Comparison of ENCODE assay signal across 11 cellular contexts in the genomic region with DNA sequence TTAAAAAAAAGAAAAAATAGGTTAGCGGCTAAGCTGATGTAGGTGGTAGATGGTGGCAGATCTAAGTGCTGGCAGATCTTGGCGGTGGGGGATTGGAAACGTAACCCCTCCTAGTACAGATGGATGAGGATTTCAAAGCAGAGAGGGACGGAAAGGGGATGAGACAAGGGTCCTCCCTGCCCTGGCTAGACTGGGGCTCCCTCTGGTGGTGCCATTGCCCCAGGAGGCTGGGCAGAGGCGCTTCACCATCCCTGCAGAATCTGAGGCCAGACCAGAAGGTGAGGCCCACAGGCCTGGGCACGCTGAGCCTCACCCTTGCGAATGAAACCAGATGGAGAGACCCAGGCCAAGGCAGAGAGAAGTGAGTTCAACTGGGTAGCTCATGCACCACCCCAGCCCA. TPM values are rescaled to one million over a fixed set of nuclear protein-coding genes. Genes with fewer than 3 reads are reported as not detected.
DNase-seq lines count a peak whose midpoint lies in the region; ATAC-seq and TF ChIP-seq lines count a peak whose summit lies in the region.
"Had no signal": no experiment of that assay in that cellular context is flagged by ENCODE, and none has a peak within 500 bp of the region (broad histone marks: within the 10 kb centered on the region; RNA-seq: fewer than 3 reads in every experiment).

No MANE protein-coding gene starts in this region.

- intact Hi-C loops in PC-9 (cut with micrococcal nuclease; ENCODE audit: unreplicated experiment): no loop called here

- H3K4me3 ChIP-seq in PC-9 (no peak overlapping the region), fibroblast of villous mesenchyme (ENCODE audit: low read depth, low read length) (no peak overlapping the region)
- H3K4me3 ChIP-seq: gastrocnemius medialis had no signal

- no peaks in the 10 kb centered on the region for H3K9me2 ChIP-seq in PC-9 (ENCODE audit: insufficient read depth)

- CTCF ChIA-PET in PC-9 (lab: Charles Lee): no interaction called here

- BruUV-seq in PC-9 (replicated peaks; lab: Mats Ljungman, UMichigan): no TSS peak

- no peaks in the 10 kb centered on the region; the same call in none of the 2 replicates for H3K36me3 ChIP-seq in PC-9 (ENCODE audit: low read depth)
- H3K36me3 ChIP-seq: gastrocnemius medialis had no signal

- TF ChIP-seq CTCF in AG09319 (IDR thresholded peaks at IDR 0.05; ENCODE audit: low read depth, low read length) (peak; percentile 45), GM10266 (IDR thresholded peaks at IDR 0.05; ENCODE audit: control insufficient read depth, insufficient read depth, low read depth, missing control alignments) (peak; percentile 50), PC-9 (conservative IDR thresholded peaks at IDR 0.05) (peak; percentile 57), fibroblast of villous mesenchyme (IDR thresholded peaks at IDR 0.05; ENCODE audit: insufficient read depth, low read depth, low read length) (peak; percentile 62)

- H3F3A ChIP-seq in PC-9 (ENCODE audit: insufficient read depth, low read depth): peaks cover 9% of the 10 kb centered on the region; the same call in 1 of the 2 replicates

- 0 out of 2 replicates have a peak, but pooled peaks cover 3% of the 10 kb centered on the region for H3K4me1 ChIP-seq in PC-9 (replicated peaks; ENCODE audit: insufficient read depth)

- H4K20me1 ChIP-seq in PC-9 (ENCODE audit: insufficient read depth): no peaks in the 10 kb centered on the region

- H3K27me3 ChIP-seq in PC-9 (ENCODE audit: insufficient read depth, low read depth): no peaks in the 10 kb centered on the region

- peaks cover 35% of the 10 kb centered on the region for H3K79me2 ChIP-seq in PC-9 (ENCODE audit: low read depth)

- H3K9me3 ChIP-seq in PC-9 (ENCODE audit: insufficient read depth, low read depth): no peaks in the 10 kb centered on the region
- H3K9me3 ChIP-seq: gastrocnemius medialis had no signal

- H2AFZ ChIP-seq in PC-9: no peak overlapping the region

- ATAC-seq in GM21529 (IDR thresholded peaks at IDR 0.05; ENCODE audit: unreplicated experiment) (no peak), HG03196 (IDR thresholded peaks at IDR 0.05; ENCODE audit: unreplicated experiment) (no peak), GM19328 (IDR thresholded peaks at IDR 0.05; ENCODE audit: unreplicated experiment) (no peak)
- ATAC-seq: gastrocnemius medialis; stimulated activated memory B cell treated with anti-CD40 and anti-IgM and Interleukin-4, amounts not matched to agents 10 μg/mL and 1 μg/mL and 100 μg/mL, for 72 hours had no signal

- no peak overlapping the region for H3K27ac ChIP-seq in PC-9
- H3K27ac ChIP-seq: gastrocnemius medialis had no signal

- POLR2A ChIA-PET in PC-9 (lab: Charles Lee; ENCODE audit: unreplicated experiment): no interaction called here

- DNase-seq in AG09319 (ENCODE audit: extremely low read depth, low read depth): no peak
- DNase-seq in GM10266 (ENCODE audit: extremely low spot score): no peak
- peak in 1 of 2 experiments; percentile 26 for DNase-seq in PC-9
- no peak for DNase-seq in fibroblast of villous mesenchyme (ENCODE audit: low read depth)
- DNase-seq in GF-D8 (lab: John Stamatoyannopoulos, UW): no peak
- DNase-seq: activated gamma-delta T cell, gastrocnemius medialis had no signal

- H3K4me2 ChIP-seq in PC-9: no peak overlapping the region

RNA-seq across cellular contexts. Expression of gene PLEKHA6, which starts 7.0 kb away (rescaled TPM):
- total RNA-seq in PC-9 (2021) (52.0 and 53.1 TPM in 2 replicates), fibroblast of villous mesenchyme (2.9 and 3.9 TPM in 2 replicates)

RNA-seq across cellular contexts. Expression of gene PPP1R15B, which starts 44.9 kb away (rescaled TPM):
- total RNA-seq in PC-9 (2021): 37.3 and 40.9 TPM in 2 replicates
- total RNA-seq in fibroblast of villous mesenchyme: 35.1 and 49.7 TPM in 2 replicates

Comparison
In these comparisons a context has a peak if more than half of its experiments do, and no peak if none do; other contexts are left out.
1. RNA of gene PLEKHA6, which starts 7.0 kb away (total RNA-seq): 52.0 to 53.1 TPM in PC-9; 2.9 to 3.9 TPM in fibroblast of villous mesenchyme; every median in the first group is over 10 times any median in the second.
2. Peak in every context shown above with its lines, with median percentiles within 50 percentile points of each other: CTCF ChIP-seq.